10 cellular contexts compared by ENCODE assay signal in the genomic region with DNA sequence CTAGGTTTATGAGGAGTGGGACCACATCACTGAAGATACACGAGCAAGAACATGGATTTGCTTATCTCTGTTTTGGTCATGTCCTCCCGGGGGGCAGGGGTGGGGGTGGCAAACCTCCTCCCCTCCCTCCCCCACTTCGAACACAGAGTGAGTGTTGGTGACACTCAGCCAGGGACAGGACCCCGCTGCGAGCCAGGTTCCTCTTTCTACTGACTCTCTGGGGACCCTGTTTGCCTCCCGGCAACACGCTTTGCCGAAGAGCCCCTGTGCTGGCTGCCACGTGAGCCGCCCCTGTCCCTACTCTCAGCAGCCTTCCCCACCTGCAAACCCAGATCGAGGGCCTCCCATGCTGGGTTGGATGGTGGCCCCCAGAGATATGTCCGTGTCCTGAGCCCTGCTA. TPM values are rescaled to one million over a fixed set of nuclear protein-coding genes. Genes with fewer than 3 reads are reported as not detected.
DNase-seq lines count a peak whose midpoint lies in the region; ATAC-seq and TF ChIP-seq lines count a peak whose summit lies in the region.
"Had no signal": no experiment of that assay in that cellular context is flagged by ENCODE, and none has a peak within 500 bp of the region (broad histone marks: within the 10 kb centered on the region; RNA-seq: fewer than 3 reads in every experiment).

No MANE protein-coding gene starts in this region.

- H3K27me3 Mint-ChIP-seq in CD4-positive, alpha-beta T cell: no peaks in the 10 kb centered on the region
- H3K27me3 Mint-ChIP-seq in activated T-helper 17 cell treated with anti-CD3 and anti-CD28 coated beads, Interleukin-2, amount 50 U/mL, for 72 hours: no peaks in the 10 kb centered on the region
- H3K27me3 Mint-ChIP-seq in GM23338 (ENCODE audit: insufficient read depth, low read depth, poor library complexity): peaks cover 2% of the 10 kb centered on the region

- DNase-seq in CD4-positive, alpha-beta T cell: no peak
- DNase-seq in NCI-H510A treated with DMSO at 0.1 percent for 48 hours (lab: John Stamatoyannopoulos, UW) (no peak), RWPE1 (ENCODE audit: low spot score) (no peak), GM23338 (ENCODE audit: low spot score) (no peak), WERI-Rb-1 (no peak)
- DNase-seq: NCI-H1694 treated with DMSO at 0.1 percent for 48 hours had no signal

- H3K27ac Mint-ChIP-seq in CD4-positive, alpha-beta T cell: peak overlapping the region; percentile 75
- H3K27ac Mint-ChIP-seq in activated T-helper 17 cell treated with anti-CD3 and anti-CD28 coated beads, Interleukin-2, amount 50 U/mL, for 72 hours: peak overlapping the region; percentile 76
- H3K27ac Mint-ChIP-seq in GM23338: no peak overlapping the region

- ATAC-seq in CD4-positive, alpha-beta T cell (ENCODE audit: poor library complexity): no peak
- ATAC-seq in GM19023 (IDR thresholded peaks at IDR 0.05; ENCODE audit: unreplicated experiment) (peak; percentile 48), HG03097 (IDR thresholded peaks at IDR 0.05; ENCODE audit: low FRiP score, unreplicated experiment) (peak; percentile 65), GM23338 (no peak)
- ATAC-seq in activated T-helper 17 cell treated with anti-CD3 and anti-CD28 coated beads, Interleukin-2, amount 50 U/mL, for 72 hours (replicated peaks): no peak

- CTCF ChIA-PET in CD4-positive, alpha-beta T cell (lab: Charles Lee): no interaction called here
- CTCF ChIA-PET in RWPE1 (lab: Yijun Ruan, JAX): no interaction called here

- H3K9me2 ChIP-seq in GM23338 (ENCODE audit: insufficient read depth): no peaks in the 10 kb centered on the region

- no peaks in the 10 kb centered on the region for H4K20me1 ChIP-seq in GM23338 (replicated peaks; ENCODE audit: insufficient read depth)

- H3F3A ChIP-seq in GM23338 (replicated peaks; ENCODE audit: low read depth): no peaks in the 10 kb centered on the region

- no peaks in the 10 kb centered on the region for H3K9me3 ChIP-seq in CD4-positive, alpha-beta T cell (ENCODE audit: control insufficient read depth, low read length)
- H3K9me3 ChIP-seq in WERI-Rb-1 (ENCODE audit: severe bottlenecking): no peaks in the 10 kb centered on the region
- H3K9me3 ChIP-seq: vagina had no signal

- H3K36me3 ChIP-seq in GM23338 (ENCODE audit: insufficient read depth) (no peaks in the 10 kb centered on the region), WERI-Rb-1 (no peaks in the 10 kb centered on the region)
- H3K36me3 ChIP-seq: vagina had no signal

- H3K4me2 ChIP-seq in GM23338: no peak overlapping the region

- no peaks in the 10 kb centered on the region for H3K27me3 ChIP-seq in CD4-positive, alpha-beta T cell (ENCODE audit: control insufficient read depth, insufficient read depth, low read length)
- H3K27me3 ChIP-seq in GM23338 (ENCODE audit: insufficient read depth) (no peaks in the 10 kb centered on the region), WERI-Rb-1 (ENCODE audit: insufficient read depth, low read depth, severe bottlenecking) (no peaks in the 10 kb centered on the region)
- H3K27me3 ChIP-seq: vagina had no signal

- intact Hi-C loops in CD4-positive, alpha-beta T cell (cut with DNase I, micrococcal nuclease): no loop called here

- H3K4me1 ChIP-seq in GM23338 (ENCODE audit: insufficient read depth): no peaks in the 10 kb centered on the region
- H3K4me1 ChIP-seq: vagina had no signal

- H2AFZ ChIP-seq in GM23338: no peak overlapping the region

- peaks cover 37% of the 10 kb centered on the region for H3K4me1 Mint-ChIP-seq in CD4-positive, alpha-beta T cell (ENCODE audit: low read depth)
- H3K4me1 Mint-ChIP-seq in activated T-helper 17 cell treated with anti-CD3 and anti-CD28 coated beads, Interleukin-2, amount 50 U/mL, for 72 hours: peaks cover 19% of the 10 kb centered on the region
- H3K4me1 Mint-ChIP-seq in GM23338: no peaks in the 10 kb centered on the region

- H3K4me3 ChIP-seq in GM23338 (no peak overlapping the region), WERI-Rb-1 (ENCODE audit: low read depth, low read length) (no peak overlapping the region)
- H3K4me3 ChIP-seq: vagina had no signal

- no peak for TF ChIP-seq CTCF in CD4-positive, alpha-beta T cell (IDR thresholded peaks at IDR 0.05)
- no peak for TF ChIP-seq CTCF in RWPE1 (conservative IDR thresholded peaks at IDR 0.05; ENCODE audit: low read depth)
- TF ChIP-seq CTCF in GM23338 (conservative IDR thresholded peaks at IDR 0.05; ENCODE audit: low read depth in 2 of 2): no peak
- TF ChIP-seq CTCF in WERI-Rb-1 (IDR thresholded peaks at IDR 0.05; ENCODE audit: low read depth, low read length): no peak

- no peaks in the 10 kb centered on the region for H3K79me2 ChIP-seq in GM23338 (replicated peaks; ENCODE audit: insufficient read depth)

- no peaks in the 10 kb centered on the region for H3K9me3 Mint-ChIP-seq in CD4-positive, alpha-beta T cell
- H3K9me3 Mint-ChIP-seq in activated T-helper 17 cell treated with anti-CD3 and anti-CD28 coated beads, Interleukin-2, amount 50 U/mL, for 72 hours: no peaks in the 10 kb centered on the region
- peaks cover 69% of the 10 kb centered on the region for H3K9me3 Mint-ChIP-seq in GM23338

- no peak overlapping the region for H3K4me3 Mint-ChIP-seq in CD4-positive, alpha-beta T cell
- peak overlapping the region; percentile 61 for H3K4me3 Mint-ChIP-seq in activated T-helper 17 cell treated with anti-CD3 and anti-CD28 coated beads, Interleukin-2, amount 50 U/mL, for 72 hours
- no peak overlapping the region for H3K4me3 Mint-ChIP-seq in GM23338

- POLR2A ChIA-PET in CD4-positive, alpha-beta T cell (lab: Charles Lee): no interaction called here
- POLR2A ChIA-PET in RWPE1 (lab: Yijun Ruan, JAX; ENCODE audit: low non-redundant PET): no interaction called here

- peaks cover 49% of the 10 kb centered on the region for H3K36me3 Mint-ChIP-seq in CD4-positive, alpha-beta T cell (ENCODE audit: low read depth)
- H3K36me3 Mint-ChIP-seq in activated T-helper 17 cell treated with anti-CD3 and anti-CD28 coated beads, Interleukin-2, amount 50 U/mL, for 72 hours (ENCODE audit: low read depth): peaks cover 73% of the 10 kb centered on the region
- peaks cover 3% of the 10 kb centered on the region; the same call in 2 of the 3 replicates for H3K36me3 Mint-ChIP-seq in GM23338 (ENCODE audit: low read depth)

- H3K27ac ChIP-seq in CD4-positive, alpha-beta T cell (ENCODE audit: low read depth, low read length): peak overlapping the region; percentile 15
- H3K27ac ChIP-seq in RWPE1: no peak overlapping the region
- no peak overlapping the region for H3K27ac ChIP-seq in GM23338 (ENCODE audit: low read depth)
- no peak overlapping the region for H3K27ac ChIP-seq in WERI-Rb-1
- H3K27ac ChIP-seq: vagina had no signal

TF ChIP-seq in GM23338, 12 proteins besides CTCF, POLR2A, EP300 and RAD21 (continues in another document):
- TF ChIP-seq NANOG (IDR thresholded peaks at IDR 0.05; ENCODE audit: borderline replicate concordance): no peak
- no peak for TF ChIP-seq EZH2 (IDR thresholded peaks at IDR 0.05; ENCODE audit: low read depth, unreplicated experiment)
- TF ChIP-seq, protein P1, sequence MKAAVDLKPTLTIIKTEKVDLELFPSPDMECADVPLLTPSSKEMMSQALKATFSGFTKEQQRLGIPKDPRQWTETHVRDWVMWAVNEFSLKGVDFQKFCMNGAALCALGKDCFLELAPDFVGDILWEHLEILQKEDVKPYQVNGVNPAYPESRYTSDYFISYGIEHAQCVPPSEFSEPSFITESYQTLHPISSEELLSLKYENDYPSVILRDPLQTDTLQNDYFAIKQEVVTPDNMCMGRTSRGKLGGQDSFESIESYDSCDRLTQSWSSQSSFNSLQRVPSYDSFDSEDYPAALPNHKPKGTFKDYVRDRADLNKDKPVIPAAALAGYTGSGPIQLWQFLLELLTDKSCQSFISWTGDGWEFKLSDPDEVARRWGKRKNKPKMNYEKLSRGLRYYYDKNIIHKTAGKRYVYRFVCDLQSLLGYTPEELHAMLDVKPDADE (IDR thresholded peaks at IDR 0.05): no peak
- TF ChIP-seq STAT1 (IDR thresholded peaks at IDR 0.05; ENCODE audit: unreplicated experiment): no peak

RNA-seq across cellular contexts. Expression of a gene that starts 34.7 kb away (rescaled TPM):
- 100 to 1,000 TPM; 139 TPM for total RNA-seq in CD4-positive, alpha-beta T cell
- total RNA-seq in activated T-helper 17 cell treated with anti-CD3 and anti-CD28 coated beads, Interleukin-2, amount 50 U/mL, for 72 hours: 100 to 1,000 TPM in 1 of 2 donors, 10 to 100 TPM in 1; 89.0 to 105 TPM
- 0.23 TPM in 1 of 2 replicates, not detected in the other for total RNA-seq in GM23338 (2014; rRNA removed; shearing (Covaris generic))
- polyA plus RNA-seq in GM23338 (2016; fragmentation: Nextera tagmentation; extraction: Ambion mirVana): 0.23 and 0.24 TPM in 2 replicates

RNA-seq across cellular contexts. Expression of a gene that starts 49.5 kb away (rescaled TPM):
- total RNA-seq in CD4-positive, alpha-beta T cell: 10 to 100 TPM; 34.6 to 39.3 TPM
- 10 to 100 TPM; 50.6 to 65.5 TPM for total RNA-seq in activated T-helper 17 cell treated with anti-CD3 and anti-CD28 coated beads, Interleukin-2, amount 50 U/mL, for 72 hours
- 50.3 and 53.7 TPM in 2 replicates for total RNA-seq in GM23338 (2014; rRNA removed; shearing (Covaris generic))
- polyA plus RNA-seq in GM23338 (2016; fragmentation: Nextera tagmentation; extraction: Ambion mirVana): 55.6 and 61.2 TPM in 2 replicates

Comparison
In these comparisons a context has a peak if more than half of its experiments do, and no peak if none do; other contexts are left out.
1. ATAC-seq: peak in GM19023 (single experiment) and HG03097 (single experiment); none in CD4-positive, alpha-beta T cell (single experiment), activated T-helper 17 cell treated with anti-CD3 and anti-CD28 coated beads, Interleukin-2, amount 50 U/mL, for 72 hours (single experiment) and GM23338 (single experiment).
2. RNA of a gene that starts 34.7 kb away (total RNA-seq): 139 TPM in CD4-positive, alpha-beta T cell and 89.0 to 105 TPM in activated T-helper 17 cell treated with anti-CD3 and anti-CD28 coated beads, Interleukin-2, amount 50 U/mL, for 72 hours; 0.23 TPM in GM23338; every median in the first group is over 10 times any median in the second.